Comparison of ENCODE assay signal across 20 cellular contexts in the genomic region with DNA sequence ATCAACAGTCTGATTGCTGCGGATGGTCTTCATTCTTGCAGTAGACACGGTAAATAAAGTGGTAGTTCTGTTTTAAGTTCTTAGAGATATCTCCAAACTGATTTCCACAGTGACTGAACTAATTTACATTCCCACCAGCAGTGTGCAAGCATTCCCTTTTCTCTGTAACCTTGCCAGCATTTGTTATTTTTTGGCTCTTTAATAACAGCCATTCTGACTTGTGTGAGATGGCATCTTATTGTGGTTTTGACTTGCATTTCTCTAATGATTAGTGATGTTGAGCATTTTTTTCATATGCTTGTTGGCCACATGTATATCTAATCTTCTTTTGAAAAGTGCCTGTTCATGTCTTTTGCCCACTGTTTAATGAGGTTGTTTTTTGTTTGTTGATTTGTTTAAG. TPM values are rescaled to one million over a fixed set of nuclear protein-coding genes. Genes with fewer than 3 reads are reported as not detected.
"Had no signal": no experiment of that assay in that cellular context is flagged by ENCODE, and none has a peak within 500 bp of the region (broad histone marks: within the 10 kb centered on the region; RNA-seq: fewer than 3 reads in every experiment).

No MANE protein-coding gene starts in this region.

- H3K4me1 ChIP-seq: stomach had no signal

- H3K27me3 ChIP-seq: heart left ventricle, neutrophil, right atrium auricular region, sigmoid colon, stomach, transverse colon had no signal

- H3K27ac ChIP-seq: coronary artery, neutrophil, right atrium auricular region, stomach, thoracic aorta had no signal

- H3K9me3 ChIP-seq: neutrophil, thoracic aorta, transverse colon had no signal

- ATAC-seq: heart left ventricle; left lobe of liver; naive thymus-derived CD4-positive, alpha-beta T cell had no signal

- H3K4me3 ChIP-seq: coronary artery, heart left ventricle, right atrium auricular region, sigmoid colon, stomach, thoracic aorta, transverse colon had no signal

- DNase-seq: effector CD4-positive, alpha-beta T cell; endodermal cell; heart left ventricle; hippocampal formation; kidney glomerular epithelial cell; mammary epithelial cell; naive thymus-derived CD4-positive, alpha-beta T cell; nephron progenitor cell; sigmoid colon; small intestine; stimulated activated CD4-positive, alpha-beta T cell treated with anti-CD3 and anti-CD28 coated beads, Interleukin-12 subunit alpha, Interleukin-12 subunit beta, amount 100 ng/mL, for 4 hours; stimulated activated naive CD4-positive, alpha-beta T cell; stomach; substantia nigra; transverse colon had no signal

- H3K36me3 ChIP-seq: heart left ventricle, neutrophil, right atrium auricular region, sigmoid colon, stomach, thoracic aorta, transverse colon had no signal

RNA-seq across cellular contexts. Expression of a gene that starts 30.2 kb away (rescaled TPM):
- total RNA-seq: naive thymus-derived CD4-positive, alpha-beta T cell had no signal
